ENCODE assay signal across 9 cellular contexts in the genomic region with DNA sequence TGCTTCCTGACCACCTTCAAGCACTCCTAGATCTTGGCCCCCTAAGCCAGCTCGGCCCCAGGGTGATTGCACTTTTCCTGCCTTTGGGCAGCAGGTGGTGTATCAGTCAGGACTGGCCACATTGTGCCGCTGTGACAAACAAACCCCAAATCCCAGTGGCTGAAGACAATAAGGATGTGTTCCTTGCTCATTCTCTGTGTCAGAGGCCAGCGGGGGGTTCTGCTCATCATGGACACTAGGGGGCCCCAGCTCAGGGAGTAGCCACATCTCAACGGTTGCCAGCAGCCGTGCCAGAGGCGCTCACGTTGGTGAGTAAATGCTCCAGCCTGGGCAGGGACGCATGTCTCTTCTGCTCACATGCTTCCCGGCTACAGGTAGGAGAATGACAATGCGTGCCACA.
A peak's percentile ranks its signal among the peaks of the same experiment; 100 is the strongest.
DNase-seq lines count a peak whose midpoint lies in the region; ATAC-seq, FAIRE-seq and TF ChIP-seq lines count a peak whose summit lies in the region.
"Had no signal": no experiment of that assay in that cellular context is flagged by ENCODE, and none has a peak within 500 bp of the region (broad histone marks: within the 10 kb centered on the region; RNA-seq: fewer than 3 reads in every experiment).

No MANE protein-coding gene starts in this region.

- no peak for FAIRE-seq in H1 (lab: Jason Lieb, UNC)
- FAIRE-seq: G401.6 had no signal

- H2AK5ac ChIP-seq in H1 (ENCODE audit: low read depth, low read length) = no peak overlapping the region

- H3K4me1 ChIP-seq in right cardiac atrium (ENCODE audit: control insufficient read depth, insufficient read depth, low read length) = peaks cover 4% of the 10 kb centered on the region
- peaks cover 14% of the 10 kb centered on the region for H3K4me1 ChIP-seq in SJCRH30
- no peaks in the 10 kb centered on the region for H3K4me1 ChIP-seq in H1 (replicated peaks in 1 of 4; ENCODE audit: control insufficient read depth in 3 of 4, insufficient read depth in 4 of 4, low read length in 3 of 4)

- no peak overlapping the region for H3K56ac ChIP-seq in H1 (replicated peaks; ENCODE audit: insufficient read length, low read depth, low read length)

- TF ChIP-seq CTCF in H1 (IDR thresholded peaks at IDR 0.05; ENCODE audit: control extremely low read depth in 1 of 3, insufficient read depth in 1 of 3, low read depth in 1 of 3, low read length in 3 of 3) = peak; percentile 44 to 52 (median 44)

- TF ChIP-seq RAD21 in H1 (IDR thresholded peaks at IDR 0.05 in 1 of 2, conservative IDR thresholded peaks at IDR 0.05 in 1 of 2; ENCODE audit: low read depth in 2 of 2, low read length in 2 of 2) = peak in 1 of 2 experiments; percentile 21; a peak in 1 of 4 replicates

- H4K5ac ChIP-seq in H1 (ENCODE audit: insufficient read length, low read depth, low read length) = no peak overlapping the region

- no peaks in the 10 kb centered on the region for H3K79me1 ChIP-seq in H1 (ENCODE audit: low read depth, low read length)

- H2AFZ ChIP-seq in H1 (ENCODE audit: low read length) = no peak overlapping the region

- CTCF ChIA-PET in H1 (lab: Charles Lee; ENCODE audit: partially characterized antibody) = interaction anchor here (0.9 to 7.9 kb wide), 13 partner anchors 10 to 197 kb away, joined by 3 to 169 read pairs (median 17); partner anchors contain the start of gene CRISPLD2

- 88% methylated on average over 10 of the region's 10 CpGs for WGBS in right cardiac atrium
- WGBS in H1 (ENCODE audit: extremely low coverage in 1 of 2, insufficient coverage in 1 of 2, insufficient read length in 1 of 2, insufficient replicate concordance in 2 of 2, low coverage in 1 of 2, low lambda C conversion rate in 2 of 2, missing lambda C conversion rate in 1 of 2), 2 experiments = 89% methylated on average over 8 of the region's 10 CpGs; no CpG with 5 or more reads in 1 of the 2 experiments

- H2BK15ac ChIP-seq in H1 (ENCODE audit: low read length) = no peak overlapping the region

- H2BK20ac ChIP-seq in H1 (ENCODE audit: low read length) = no peak overlapping the region

- DNase-seq in right cardiac atrium (peak in 2 of 3 donors; percentile 36 to 65), left ventricle myocardium superior (no peak), SJCRH30 (peak; percentile 9 to 35), H1 (ENCODE audit: low read depth in 1 of 2, low spot score in 2 of 2) (no peak), cerebellar nuclear complex (lab: John Stamatoyannopoulos, UW) (no peak), activated gamma-delta T cell treated with Interleukin-2 at 50 U/mL for 16 hours (no peak)
- peak; percentile 61 for DNase-seq in stimulated activated CD8-positive, alpha-beta memory T cell treated with anti-CD3 and anti-CD28 coated beads, Interleukin-4, amount 100 ng/mL, for 48 hours

- H3K23me2 ChIP-seq in H1 (ENCODE audit: low read depth, low read length) = peaks cover 9% of the 10 kb centered on the region

- H2BK12ac ChIP-seq in H1 (ENCODE audit: low read depth, low read length) = no peak overlapping the region

- H3K4ac ChIP-seq in H1 (replicated peaks; ENCODE audit: insufficient read length, low read depth, low read length) = no peak overlapping the region

- H3K27ac ChIP-seq in right cardiac atrium (ENCODE audit: low read length) (no peak overlapping the region), SJCRH30 (no peak overlapping the region), H1 (ENCODE audit: low read depth, low read length) (no peak overlapping the region)

- no peak overlapping the region for H2BK120ac ChIP-seq in H1 (replicated peaks; ENCODE audit: low read depth, low read length)

- no peak overlapping the region for H3K18ac ChIP-seq in H1 (ENCODE audit: extremely low read depth, low read length)

- H3K4me3 ChIP-seq in right cardiac atrium (ENCODE audit: low read length) (no peak overlapping the region), SJCRH30 (no peak overlapping the region), H1 (ENCODE audit: extremely low read depth in 1 of 4, insufficient read depth in 2 of 4, low read depth in 3 of 4, low read length in 4 of 4) (no peak overlapping the region)

- POLR2A ChIA-PET in H1 (lab: Charles Lee; ENCODE audit: partially characterized antibody) = no interaction called here

- no peak overlapping the region for H3K23ac ChIP-seq in H1 (ENCODE audit: insufficient read length)

- no peak for TF ChIP-seq POLR2A in H1 (IDR thresholded peaks at IDR 0.05; ENCODE audit: control extremely low read depth in 1 of 2, low read depth in 2 of 2, low read length in 2 of 2)

- no peak overlapping the region for H2BK5ac ChIP-seq in H1 (ENCODE audit: low read depth, low read length)

- H3K27me3 ChIP-seq in right cardiac atrium (ENCODE audit: control insufficient read depth, insufficient read depth) (no peaks in the 10 kb centered on the region), SJCRH30 (no peaks in the 10 kb centered on the region), H1 (replicated peaks in 1 of 4; ENCODE audit: control insufficient read depth in 3 of 4, extremely low read depth in 1 of 4, insufficient read depth in 3 of 4, low read length in 3 of 4) (peaks cover 0 to 2% (median 0%) of the 10 kb centered on the region in 4 experiments; a peak in 1 of 7 replicates)

- H3K9me3 ChIP-seq in right cardiac atrium (ENCODE audit: control insufficient read depth, low read length) (no peaks in the 10 kb centered on the region), SJCRH30 (replicated peaks) (no peaks in the 10 kb centered on the region), H1 (ENCODE audit: insufficient read depth in 2 of 2, low read depth in 1 of 2, low read length in 1 of 2) (no peaks in the 10 kb centered on the region; a peak in 1 of 4 replicates)

- intact Hi-C loops in right cardiac atrium (cut with DNase I) (loop anchor here in 3 of 4 donors (5.0 kb wide), 2 partner anchors 194 to 199 kb away; no protein-coding TSS in a partner anchor), left ventricle myocardium superior (cut with micrococcal nuclease) (loop anchor here (10.0 kb wide), 1 partner anchor 196 kb away; no protein-coding TSS in a partner anchor)

- H4K20me1 ChIP-seq in H1 (replicated peaks in 1 of 2; ENCODE audit: control insufficient read depth in 1 of 2, insufficient read depth in 2 of 2, low read length in 2 of 2) = no peaks in the 10 kb centered on the region

- TF ChIP-seq EP300 in H1 (IDR thresholded peaks at IDR 0.05; ENCODE audit: borderline replicate concordance in 1 of 2, low read depth in 2 of 2, low read length in 2 of 2) = no peak

- no peak overlapping the region for H3K14ac ChIP-seq in H1 (ENCODE audit: insufficient read length)

- no peak overlapping the region for H3K4me2 ChIP-seq in H1 (ENCODE audit: insufficient read depth in 1 of 2, low read depth in 2 of 2, low read length in 2 of 2)

- H3K36me3 ChIP-seq in SJCRH30 (no peaks in the 10 kb centered on the region), H1 (ENCODE audit: control insufficient read depth in 2 of 4, insufficient read depth in 4 of 4, low read length in 3 of 4) (no peaks in the 10 kb centered on the region)

- no peak overlapping the region for H4K8ac ChIP-seq in H1 (ENCODE audit: extremely low read depth, insufficient read depth, low read length)

- no peak overlapping the region for H3K9ac ChIP-seq in H1 (replicated peaks in 1 of 4; ENCODE audit: extremely low read depth in 1 of 4, low read depth in 3 of 4, low read length in 3 of 4)

- H4K91ac ChIP-seq in H1 (replicated peaks; ENCODE audit: insufficient read length, low read length) = no peak overlapping the region

- ATAC-seq in right cardiac atrium (no peak), left ventricle myocardium superior (no peak), GM19452 (IDR thresholded peaks at IDR 0.05; ENCODE audit: unreplicated experiment) (no peak)

- no peaks in the 10 kb centered on the region for H3K79me2 ChIP-seq in H1 (ENCODE audit: control insufficient read depth in 1 of 2, insufficient read depth in 2 of 2, low read length in 2 of 2)

TF ChIP-seq in H1, 55 proteins besides CTCF, POLR2A, EP300 and RAD21:
- TF ChIP-seq EZH2 (IDR thresholded peaks at IDR 0.05; ENCODE audit: low read depth, low read length, severe bottlenecking) (no peak), KDM1A (IDR thresholded peaks at IDR 0.05; ENCODE audit: borderline replicate concordance, low read length) (peak; percentile 64; the same call in 1 of the 2 replicates)

Comparison
In these comparisons a context has a peak if more than half of its experiments do, and no peak if none do; other contexts are left out.
1. DNase-seq: peak in right cardiac atrium (2 of 3), SJCRH30 (2 of 2) and stimulated activated CD8-positive, alpha-beta memory T cell treated with anti-CD3 and anti-CD28 coated beads, Interleukin-4, amount 100 ng/mL, for 48 hours (single experiment); none in left ventricle myocardium superior (single experiment), H1 (0 of 2), cerebellar nuclear complex (0 of 2) and activated gamma-delta T cell treated with Interleukin-2 at 50 U/mL for 16 hours (single experiment).